18 cellular contexts compared by ENCODE assay signal in genomic region chr5:72613515-72613914, GRCh38.
"Had no signal": no experiment of that assay in that cellular context is flagged by ENCODE, and none has a peak within 500 bp of the region (broad histone marks: within the 10 kb centered on the region; RNA-seq: fewer than 3 reads in every experiment).

No MANE protein-coding gene starts in this region.

- H3K9me3 ChIP-seq: esophagus squamous epithelium, gastroesophageal sphincter had no signal

- H3K9me3 Mint-ChIP-seq: dendritic cell treated with granulocyte-macrophage colony-stimulating factor and Interleukin-4, amounts not matched to agents 40 ng/mL and 50 ng/mL, for 4 days; effector memory CD8-positive, alpha-beta T cell; naive thymus-derived CD4-positive, alpha-beta T cell; nephron progenitor cell; type B pancreatic cell had no signal

- ATAC-seq: effector memory CD8-positive, alpha-beta T cell; gastroesophageal sphincter; left cardiac atrium; naive thymus-derived CD4-positive, alpha-beta T cell; sciatic nerve had no signal

- H3K36me3 ChIP-seq: esophagus squamous epithelium, gastroesophageal sphincter had no signal

- H3K27me3 ChIP-seq: esophagus squamous epithelium, gastroesophageal sphincter had no signal

- H3K36me3 Mint-ChIP-seq: immature natural killer cell; naive thymus-derived CD4-positive, alpha-beta T cell; type B pancreatic cell had no signal

- DNase-seq: effector memory CD8-positive, alpha-beta T cell; esophagus squamous epithelium; glutamatergic neuron; immature natural killer cell; kidney; left cardiac atrium; mesendoderm; naive thymus-derived CD4-positive, alpha-beta T cell; nephron progenitor cell; stimulated activated CD4-positive, alpha-beta T cell treated with anti-CD3 and anti-CD28 coated beads, Interleukin-12 subunit alpha, Interleukin-12 subunit beta, amount 100 ng/mL, for 4 hours; stimulated activated naive CD4-positive, alpha-beta T cell treated with Interleukin-2 at 50 U/mL for 16 hours had no signal

- H3K27ac Mint-ChIP-seq: dendritic cell treated with granulocyte-macrophage colony-stimulating factor and Interleukin-4, amounts not matched to agents 40 ng/mL and 50 ng/mL, for 4 days; effector memory CD8-positive, alpha-beta T cell; immature natural killer cell; naive thymus-derived CD4-positive, alpha-beta T cell; nephron progenitor cell; type B pancreatic cell had no signal

- H3K4me3 ChIP-seq: esophagus squamous epithelium, gastroesophageal sphincter, skin epidermis had no signal

- H3K4me3 Mint-ChIP-seq: dendritic cell treated with granulocyte-macrophage colony-stimulating factor and Interleukin-4, amounts not matched to agents 40 ng/mL and 50 ng/mL, for 4 days; effector memory CD8-positive, alpha-beta T cell; immature natural killer cell; naive thymus-derived CD4-positive, alpha-beta T cell; nephron progenitor cell; type B pancreatic cell had no signal

- H3K27me3 Mint-ChIP-seq: type B pancreatic cell had no signal

- H3K4me1 Mint-ChIP-seq: immature natural killer cell had no signal

- FAIRE-seq: kidney, urothelium cell line had no signal

- H3K27ac ChIP-seq: epithelial cell of prostate, esophagus squamous epithelium, gastroesophageal sphincter, skin epidermis had no signal
